10 cellular contexts compared by ENCODE assay signal in genomic region chr1:156963621-156964020, GRCh38. TPM values are rescaled to one million over a fixed set of nuclear protein-coding genes. Genes with fewer than 3 reads are reported as not detected.
DNase-seq lines count a peak whose midpoint lies in the region; ATAC-seq and TF ChIP-seq lines count a peak whose summit lies in the region.
"Had no signal": no experiment of that assay in that cellular context is flagged by ENCODE, and none has a peak within 500 bp of the region (broad histone marks: within the 10 kb centered on the region; RNA-seq: fewer than 3 reads in every experiment).

No MANE protein-coding gene starts in this region.

- peak overlapping the region; percentile 15 for H3K4me3 Mint-ChIP-seq in activated B cell treated with CpG ODN at 0.5 μM for 24 hours
- peak overlapping the region; percentile 55 to 59 for H3K4me3 Mint-ChIP-seq in effector memory CD8-positive, alpha-beta T cell

- intact Hi-C loops in activated B cell treated with CpG ODN at 0.5 μM for 24 hours (cut with micrococcal nuclease) = no loop called here

- H3K27me3 Mint-ChIP-seq in activated B cell treated with CpG ODN at 0.5 μM for 24 hours = peaks cover 10% of the 10 kb centered on the region
- H3K27me3 Mint-ChIP-seq in effector memory CD8-positive, alpha-beta T cell = peaks cover 9 to 13% of the 10 kb centered on the region in 2 donors

- ATAC-seq in activated B cell treated with CpG ODN at 0.5 μM for 24 hours (ENCODE audit: low read depth) = peak; percentile 52
- ATAC-seq in effector memory CD8-positive, alpha-beta T cell (replicated peaks) = peak; percentile 65
- ATAC-seq in HG02588 (IDR thresholded peaks at IDR 0.05; ENCODE audit: unreplicated experiment) = no peak
- ATAC-seq: gastrocnemius medialis had no signal

- H3K9me3 Mint-ChIP-seq in activated B cell treated with CpG ODN at 0.5 μM for 24 hours = peaks cover 2% of the 10 kb centered on the region
- H3K9me3 Mint-ChIP-seq in effector memory CD8-positive, alpha-beta T cell = no peaks in the 10 kb centered on the region

- CTCF ChIA-PET in activated B cell treated with CpG ODN at 0.5 μM for 24 hours (lab: Charles Lee) (no interaction called here), HEK293T (lab: Yijun Ruan, JAX) (no interaction called here)

- DNase-seq in KBM-7 (peak; percentile 59), activated B cell treated with CpG ODN at 0.5 μM for 24 hours (no peak), amniotic stem cell (lab: John Stamatoyannopoulos, UW) (no peak), G401 (ENCODE audit: low spot score) (no peak), HEK293T (ENCODE audit: extremely low spot score) (no peak)
- peak in 2 of 3 experiments; percentile 5 to 9 for DNase-seq in effector memory CD8-positive, alpha-beta T cell
- peak; percentile 4 for DNase-seq in stimulated activated CD8-positive, alpha-beta memory T cell treated with anti-CD3 and anti-CD28 coated beads, Interleukin-2, amount 100 ng/mL, for 1 hour (ENCODE audit: low read depth in 2 of 2)
- DNase-seq: gastrocnemius medialis, ovary had no signal

- POLR2A ChIA-PET in activated B cell treated with CpG ODN at 0.5 μM for 24 hours (lab: Charles Lee) (no interaction called here), HEK293T (lab: Yijun Ruan, JAX) (no interaction called here)

- in situ Hi-C loops in KBM-7 (cut with MboI; ENCODE audit: low pct_unique_long_range_greater_than_20kb, low sequenced_read_pairs) (no loop called here), G401 (cut with HindIII; ENCODE audit: low sequenced_read_pairs) (no loop called here)

- no peak overlapping the region for H3K27ac Mint-ChIP-seq in activated B cell treated with CpG ODN at 0.5 μM for 24 hours
- peak overlapping the region in 1 of 2 donors; percentile 59 for H3K27ac Mint-ChIP-seq in effector memory CD8-positive, alpha-beta T cell

- TF ChIP-seq CTCF in activated B cell treated with CpG ODN at 0.5 μM for 24 hours (IDR thresholded peaks at IDR 0.05) = no peak

- no peaks in the 10 kb centered on the region for H3K36me3 Mint-ChIP-seq in activated B cell treated with CpG ODN at 0.5 μM for 24 hours (ENCODE audit: low read depth)
- peaks cover 3% of the 10 kb centered on the region for H3K36me3 Mint-ChIP-seq in effector memory CD8-positive, alpha-beta T cell (ENCODE audit: insufficient read depth)

- peaks cover 20% of the 10 kb centered on the region for H3K4me1 Mint-ChIP-seq in activated B cell treated with CpG ODN at 0.5 μM for 24 hours
- peaks cover 15 to 17% of the 10 kb centered on the region in 2 donors for H3K4me1 Mint-ChIP-seq in effector memory CD8-positive, alpha-beta T cell (ENCODE audit: low read depth in 2 of 2)

TF ChIP-seq in HEK293T, 16 proteins besides CTCF, POLR2A, EP300 and RAD21:
- TF ChIP-seq SP1 (IDR thresholded peaks at IDR 0.05) (no peak), ARNT (IDR thresholded peaks at IDR 0.05) (no peak), FOXK2 (IDR thresholded peaks at IDR 0.05) (no peak), BHLHE40 (IDR thresholded peaks at IDR 0.05; ENCODE audit: borderline replicate concordance) (no peak), LEF1 (IDR thresholded peaks at IDR 0.05; ENCODE audit: borderline replicate concordance) (no peak), FOXM1 (IDR thresholded peaks at IDR 0.05; ENCODE audit: borderline replicate concordance) (no peak)

RNA-seq across cellular contexts. Expression of gene LRRC71, which starts 43.2 kb away (rescaled TPM):
- total RNA-seq in activated B cell treated with CpG ODN at 0.5 μM for 24 hours = not detected in 2 replicates
- total RNA-seq in G401 (2014; rRNA removed; shearing (Covaris generic)) = not detected in 2 replicates
- total RNA-seq: gastrocnemius medialis had no signal

Comparison
In these comparisons a context has a peak if more than half of its experiments do, and no peak if none do; other contexts are left out.
1. DNase-seq: peak in KBM-7 (single experiment), effector memory CD8-positive, alpha-beta T cell (2 of 3) and stimulated activated CD8-positive, alpha-beta memory T cell treated with anti-CD3 and anti-CD28 coated beads, Interleukin-2, amount 100 ng/mL, for 1 hour (2 of 2); none in activated B cell treated with CpG ODN at 0.5 μM for 24 hours (single experiment), amniotic stem cell (single experiment), G401 (single experiment) and HEK293T (single experiment).